20 cellular contexts compared by ENCODE assay signal in genomic region chr22:24848559-24849168, GRCh38.
"Had no signal": no experiment of that assay in that cellular context is flagged by ENCODE, and none has a peak within 500 bp of the region (broad histone marks: within the 10 kb centered on the region; RNA-seq: fewer than 3 reads in every experiment).

No MANE protein-coding gene starts in this region.

- H3K27ac ChIP-seq: RWPE1 had no signal

- H3K9me3 ChIP-seq: MG63, SK-N-SH had no signal

- ATAC-seq: Panc1, PC-3 had no signal

- H3K27me3 ChIP-seq: MG63 had no signal

- H3K4me3 ChIP-seq: MG63 had no signal

- H3K4me2 ChIP-seq: SK-N-SH had no signal

- H3K36me3 ChIP-seq: MG63 had no signal

- H3K9ac ChIP-seq: SK-N-SH had no signal

- DNase-seq: Karpas-422, KG1, MG63, NCI-H1092, NCI-H1105 treated with DMSO at 0.1 percent for 48 hours, NCI-H1417 treated with DMSO at 0.1 percent for 48 hours, NCI-H146, NCI-H1694 treated with DMSO at 0.1 percent for 48 hours, NCI-H1930, NCI-H2107, NCI-H2227 treated with DMSO at 0.1 percent for 48 hours, NCI-H524, NCI-H526 treated with DMSO at 0.1 percent for 48 hours, NCI-H774, PC-3, SHP77, SK-N-SH, SW 1271 had no signal
